Comparison of ENCODE assay signal across 31 cellular contexts in genomic region chr3:117611242-117611641, GRCh38.
A peak's percentile ranks its signal among the peaks of the same experiment; 100 is the strongest.
DNase-seq lines count a peak whose midpoint lies in the region; ATAC-seq and TF ChIP-seq lines count a peak whose summit lies in the region.
"Had no signal": no experiment of that assay in that cellular context is flagged by ENCODE, and none has a peak within 500 bp of the region (broad histone marks: within the 10 kb centered on the region; RNA-seq: fewer than 3 reads in every experiment).

No MANE protein-coding gene starts in this region.

- DNase-seq in DMS 273 (lab: John Stamatoyannopoulos, UW; ENCODE audit: unreplicated experiment) (peak; percentile 60), NCI-H1105 treated with DMSO at 0.1 percent for 48 hours (lab: John Stamatoyannopoulos, UW) (peak; percentile 100), NCI-H524 (lab: John Stamatoyannopoulos, UW) (peak; percentile 89 to 96), WERI-Rb-1 (peak; percentile 22), tibial artery (no peak), SIG-M5 treated with dmso at 0.1 percent for 504 hours (lab: John Stamatoyannopoulos, UW; ENCODE audit: unreplicated experiment) (no peak)
- DNase-seq in activated CD4-positive, alpha-beta memory T cell treated with anti-CD3 and anti-CD28 coated beads, Interleukin-2, amount 10 ng/mL, durations not matched to agents 7 days and 5 days = no peak
- DNase-seq: activated CD4-positive, alpha-beta T cell treated with anti-CD3 and anti-CD28 coated beads for 48 hours; activated CD8-positive, alpha-beta memory T cell treated with anti-CD3 and anti-CD28 coated beads for 24 hours; activated effector memory CD4-positive, alpha-beta T cell treated with Interleukin-2 at 50 U/mL for 16 hours; activated T-cell treated with anti-CD3 and anti-CD28 coated beads for 4 hours; foreskin fibroblast; GOT3; heart left ventricle; HFFc6; islet precursor cell; left lung; mesenchymal stem cell; NCI-H2029 treated with DMSO at 0.1 percent for 48 hours; NCI-H446 treated with DMSO at 0.1 percent for 48 hours; retina; upper lobe of left lung had no signal

- H3K4me3 Mint-ChIP-seq in activated CD4-positive, alpha-beta memory T cell treated with anti-CD3 and anti-CD28 coated beads, Interleukin-2, amount 10 ng/mL, durations not matched to agents 7 days and 5 days = no peak overlapping the region
- H3K4me3 Mint-ChIP-seq: activated naive CD8-positive, alpha-beta T cell; HFFc6; stimulated activated memory B cell treated with anti-CD40 and anti-IgM and Interleukin-4, amounts not matched to agents 10 μg/mL and 1 μg/mL and 100 μg/mL, for 72 hours had no signal

- H3K36me3 ChIP-seq in WERI-Rb-1 (no peaks in the 10 kb centered on the region), tibial artery (no peaks in the 10 kb centered on the region)
- H3K36me3 ChIP-seq: BLaER1 treated with 17β-estradiol and CSF1 and Interleukin-3, amounts not matched to agents 10 nM and 100 nM; esophagus muscularis mucosa; heart left ventricle; left lung; upper lobe of left lung had no signal

- no peak overlapping the region for H3K27ac ChIP-seq in WERI-Rb-1
- H3K27ac ChIP-seq in tibial artery = no peak overlapping the region
- H3K27ac ChIP-seq: BLaER1 treated with 17β-estradiol and CSF1 and Interleukin-3, amounts not matched to agents 10 nM and 100 nM; esophagus muscularis mucosa; heart left ventricle; left lung; parathyroid adenoma; skin epidermis; upper lobe of left lung had no signal

- ATAC-seq in HG02852 (IDR thresholded peaks at IDR 0.05; ENCODE audit: unreplicated experiment) = no peak
- ATAC-seq: heart left ventricle; K562; left lung; Right ventricle myocardium inferior; stimulated activated memory B cell treated with anti-CD40 and anti-IgM and Interleukin-4, amounts not matched to agents 10 μg/mL and 1 μg/mL and 100 μg/mL, for 72 hours had no signal

- H3K27me3 Mint-ChIP-seq in activated CD4-positive, alpha-beta memory T cell treated with anti-CD3 and anti-CD28 coated beads, Interleukin-2, amount 10 ng/mL, durations not matched to agents 7 days and 5 days = no peaks in the 10 kb centered on the region
- H3K27me3 Mint-ChIP-seq: activated naive CD8-positive, alpha-beta T cell; stimulated activated memory B cell treated with anti-CD40 and anti-IgM and Interleukin-4, amounts not matched to agents 10 μg/mL and 1 μg/mL and 100 μg/mL, for 72 hours had no signal

- H3K27me3 ChIP-seq in WERI-Rb-1 (ENCODE audit: insufficient read depth, low read depth, severe bottlenecking) = peaks cover 12% of the 10 kb centered on the region
- H3K27me3 ChIP-seq in tibial artery = no peaks in the 10 kb centered on the region
- H3K27me3 ChIP-seq: BLaER1 treated with 17β-estradiol and CSF1 and Interleukin-3, amounts not matched to agents 10 nM and 100 nM; esophagus muscularis mucosa; heart left ventricle; left lung; upper lobe of left lung had no signal

- no peak overlapping the region for H3K27ac Mint-ChIP-seq in activated CD4-positive, alpha-beta memory T cell treated with anti-CD3 and anti-CD28 coated beads, Interleukin-2, amount 10 ng/mL, durations not matched to agents 7 days and 5 days
- H3K27ac Mint-ChIP-seq: activated naive CD8-positive, alpha-beta T cell; HFFc6; stimulated activated memory B cell treated with anti-CD40 and anti-IgM and Interleukin-4, amounts not matched to agents 10 μg/mL and 1 μg/mL and 100 μg/mL, for 72 hours had no signal

- H3K4me3 ChIP-seq in WERI-Rb-1 (ENCODE audit: low read depth, low read length) (no peak overlapping the region), tibial artery (no peak overlapping the region)
- H3K4me3 ChIP-seq: BLaER1 treated with 17β-estradiol and CSF1 and Interleukin-3, amounts not matched to agents 10 nM and 100 nM; esophagus muscularis mucosa; heart left ventricle; K562; left lung; skin epidermis; upper lobe of left lung had no signal

- POLR2A ChIA-PET in activated CD4-positive, alpha-beta memory T cell treated with anti-CD3 and anti-CD28 coated beads, Interleukin-2, amount 10 ng/mL, durations not matched to agents 7 days and 5 days (lab: Charles Lee) = no interaction called here

- H3K9me3 Mint-ChIP-seq in activated CD4-positive, alpha-beta memory T cell treated with anti-CD3 and anti-CD28 coated beads, Interleukin-2, amount 10 ng/mL, durations not matched to agents 7 days and 5 days = peaks cover 11% of the 10 kb centered on the region

- H3K9me3 ChIP-seq in WERI-Rb-1 (ENCODE audit: severe bottlenecking) = no peaks in the 10 kb centered on the region
- H3K9me3 ChIP-seq in tibial artery = no peaks in the 10 kb centered on the region
- H3K9me3 ChIP-seq: esophagus muscularis mucosa, left lung, upper lobe of left lung had no signal

- TF ChIP-seq CTCF in WERI-Rb-1 (IDR thresholded peaks at IDR 0.05; ENCODE audit: low read depth, low read length) = no peak
- no peak for TF ChIP-seq CTCF in tibial artery (IDR thresholded peaks at IDR 0.05)

- no peaks in the 10 kb centered on the region for H3K36me3 Mint-ChIP-seq in activated CD4-positive, alpha-beta memory T cell treated with anti-CD3 and anti-CD28 coated beads, Interleukin-2, amount 10 ng/mL, durations not matched to agents 7 days and 5 days (ENCODE audit: low read depth)
- H3K36me3 Mint-ChIP-seq: activated naive CD8-positive, alpha-beta T cell; stimulated activated memory B cell treated with anti-CD40 and anti-IgM and Interleukin-4, amounts not matched to agents 10 μg/mL and 1 μg/mL and 100 μg/mL, for 72 hours had no signal

- intact Hi-C loops in tibial artery (cut with DNase I; ENCODE audit: low total_unique reads) = no loop called here

- CTCF ChIA-PET in activated CD4-positive, alpha-beta memory T cell treated with anti-CD3 and anti-CD28 coated beads, Interleukin-2, amount 10 ng/mL, durations not matched to agents 7 days and 5 days (lab: Charles Lee) = no interaction called here

- H3K4me1 Mint-ChIP-seq in activated CD4-positive, alpha-beta memory T cell treated with anti-CD3 and anti-CD28 coated beads, Interleukin-2, amount 10 ng/mL, durations not matched to agents 7 days and 5 days = no peaks in the 10 kb centered on the region
- H3K4me1 Mint-ChIP-seq: stimulated activated memory B cell treated with anti-CD40 and anti-IgM and Interleukin-4, amounts not matched to agents 10 μg/mL and 1 μg/mL and 100 μg/mL, for 72 hours had no signal

- no peaks in the 10 kb centered on the region for H3K4me1 ChIP-seq in tibial artery
- H3K4me1 ChIP-seq: BLaER1 treated with 17β-estradiol and CSF1 and Interleukin-3, amounts not matched to agents 10 nM and 100 nM; esophagus muscularis mucosa; heart left ventricle; left lung; parathyroid adenoma; upper lobe of left lung had no signal

Comparison
In these comparisons a context has a peak if more than half of its experiments do, and no peak if none do; other contexts are left out.
1. DNase-seq: peak in DMS 273 (single experiment), NCI-H1105 treated with DMSO at 0.1 percent for 48 hours (single experiment), NCI-H524 (2 of 2) and WERI-Rb-1 (single experiment); none in activated CD4-positive, alpha-beta memory T cell treated with anti-CD3 and anti-CD28 coated beads, Interleukin-2, amount 10 ng/mL, durations not matched to agents 7 days and 5 days (single experiment), tibial artery (0 of 2) and SIG-M5 treated with dmso at 0.1 percent for 504 hours (single experiment).